Comparison of ENCODE assay signal across 15 cellular contexts in genomic region chr1:214198571-214198970, GRCh38.
"Had no signal": no experiment of that assay in that cellular context is flagged by ENCODE, and none has a peak within 500 bp of the region (broad histone marks: within the 10 kb centered on the region; RNA-seq: fewer than 3 reads in every experiment).

No MANE protein-coding gene starts in this region.

- DNase-seq: activated CD4-positive, alpha-beta memory T cell treated with anti-CD3 and anti-CD28 coated beads for 36 hours; activated CD4-positive, alpha-beta T cell treated with anti-CD3 and anti-CD28 coated beads for 48 hours; activated CD8-positive, alpha-beta memory T cell treated with anti-CD3 and anti-CD28 coated beads, Interleukin-2, amount 10 ng/mL, durations not matched to agents 7 days and 5 days; activated effector memory CD4-positive, alpha-beta T cell treated with anti-CD3 and anti-CD28 coated beads, Interleukin-2, amount 50 U/mL, for 16 hours; activated T-cell treated with anti-CD3 and anti-CD28 coated beads for 4 hours; aorta; heart left ventricle; ovary; right cardiac atrium; stimulated activated CD4-positive, alpha-beta T cell treated with anti-CD3 and anti-CD28 coated beads, Interleukin-12 subunit alpha, Interleukin-12 subunit beta, amount 100 ng/mL, for 4 hours; stimulated activated CD4-positive, alpha-beta T cell treated with anti-CD3 and anti-CD28 coated beads, Interleukin-4, amount 100 ng/mL, for 4 hours; stimulated activated naive CD8-positive, alpha-beta T cell treated with anti-CD3 and anti-CD28 coated beads, Interleukin-15, Interleukin-2, amounts not matched to agents 100 U/mL and 50 U/mL, for 24 hours; substantia nigra; thyroid gland; upper lobe of right lung had no signal

- H3K4me3 ChIP-seq: heart left ventricle, ovary, thyroid gland, upper lobe of right lung had no signal
